Comparison of ENCODE assay signal across 2 cellular contexts in the genomic region with DNA sequence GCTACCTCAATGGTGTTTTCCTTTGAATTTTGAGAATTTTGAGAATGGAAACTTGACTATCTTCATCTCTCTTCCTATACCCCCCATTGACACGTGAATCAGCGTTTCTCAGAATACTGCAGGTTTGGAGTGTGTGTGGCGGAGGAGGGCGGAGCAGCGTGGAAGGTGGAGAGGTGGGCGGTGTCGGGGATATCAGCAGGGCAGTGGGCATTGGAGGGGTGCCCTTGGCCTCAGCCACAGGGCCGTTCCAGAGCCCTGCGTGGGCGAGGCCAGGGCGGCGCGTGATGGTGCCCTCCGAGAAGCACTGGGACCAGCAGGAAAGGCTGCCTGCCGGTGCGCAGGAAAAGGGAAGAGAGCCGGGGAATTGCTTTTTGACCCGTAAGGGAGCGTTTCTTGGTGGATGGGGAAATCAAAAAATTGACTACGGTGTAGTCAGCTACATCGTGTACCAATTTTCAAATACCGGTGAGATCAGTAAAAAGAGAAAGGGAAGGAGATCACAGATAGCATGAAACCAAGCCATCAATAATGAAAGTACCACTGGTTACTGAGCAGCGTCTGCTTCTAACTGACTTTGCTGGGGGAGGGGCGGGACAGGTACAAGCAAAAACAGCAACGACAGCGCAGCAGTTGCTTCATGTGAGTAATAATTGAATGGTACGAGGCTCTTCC.
TF ChIP-seq lines count a peak whose summit lies in the region.

No MANE protein-coding gene starts in this region.

TF ChIP-seq in SK-N-SH, 30 proteins besides CTCF, POLR2A, EP300 and RAD21 (continued from another document):
- TF ChIP-seq, protein P1, sequence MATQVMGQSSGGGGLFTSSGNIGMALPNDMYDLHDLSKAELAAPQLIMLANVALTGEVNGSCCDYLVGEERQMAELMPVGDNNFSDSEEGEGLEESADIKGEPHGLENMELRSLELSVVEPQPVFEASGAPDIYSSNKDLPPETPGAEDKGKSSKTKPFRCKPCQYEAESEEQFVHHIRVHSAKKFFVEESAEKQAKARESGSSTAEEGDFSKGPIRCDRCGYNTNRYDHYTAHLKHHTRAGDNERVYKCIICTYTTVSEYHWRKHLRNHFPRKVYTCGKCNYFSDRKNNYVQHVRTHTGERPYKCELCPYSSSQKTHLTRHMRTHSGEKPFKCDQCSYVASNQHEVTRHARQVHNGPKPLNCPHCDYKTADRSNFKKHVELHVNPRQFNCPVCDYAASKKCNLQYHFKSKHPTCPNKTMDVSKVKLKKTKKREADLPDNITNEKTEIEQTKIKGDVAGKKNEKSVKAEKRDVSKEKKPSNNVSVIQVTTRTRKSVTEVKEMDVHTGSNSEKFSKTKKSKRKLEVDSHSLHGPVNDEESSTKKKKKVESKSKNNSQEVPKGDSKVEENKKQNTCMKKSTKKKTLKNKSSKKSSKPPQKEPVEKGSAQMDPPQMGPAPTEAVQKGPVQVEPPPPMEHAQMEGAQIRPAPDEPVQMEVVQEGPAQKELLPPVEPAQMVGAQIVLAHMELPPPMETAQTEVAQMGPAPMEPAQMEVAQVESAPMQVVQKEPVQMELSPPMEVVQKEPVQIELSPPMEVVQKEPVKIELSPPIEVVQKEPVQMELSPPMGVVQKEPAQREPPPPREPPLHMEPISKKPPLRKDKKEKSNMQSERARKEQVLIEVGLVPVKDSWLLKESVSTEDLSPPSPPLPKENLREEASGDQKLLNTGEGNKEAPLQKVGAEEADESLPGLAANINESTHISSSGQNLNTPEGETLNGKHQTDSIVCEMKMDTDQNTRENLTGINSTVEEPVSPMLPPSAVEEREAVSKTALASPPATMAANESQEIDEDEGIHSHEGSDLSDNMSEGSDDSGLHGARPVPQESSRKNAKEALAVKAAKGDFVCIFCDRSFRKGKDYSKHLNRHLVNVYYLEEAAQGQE (IDR thresholded peaks at IDR 0.05; ENCODE audit: low read depth, low read length): no peak
- no peak for TF ChIP-seq TCF12 (IDR thresholded peaks at IDR 0.05)
- TF ChIP-seq FOXJ3 (CRISPR knock-in tag; IDR thresholded peaks at IDR 0.05): no peak
- TF ChIP-seq, protein P2, sequence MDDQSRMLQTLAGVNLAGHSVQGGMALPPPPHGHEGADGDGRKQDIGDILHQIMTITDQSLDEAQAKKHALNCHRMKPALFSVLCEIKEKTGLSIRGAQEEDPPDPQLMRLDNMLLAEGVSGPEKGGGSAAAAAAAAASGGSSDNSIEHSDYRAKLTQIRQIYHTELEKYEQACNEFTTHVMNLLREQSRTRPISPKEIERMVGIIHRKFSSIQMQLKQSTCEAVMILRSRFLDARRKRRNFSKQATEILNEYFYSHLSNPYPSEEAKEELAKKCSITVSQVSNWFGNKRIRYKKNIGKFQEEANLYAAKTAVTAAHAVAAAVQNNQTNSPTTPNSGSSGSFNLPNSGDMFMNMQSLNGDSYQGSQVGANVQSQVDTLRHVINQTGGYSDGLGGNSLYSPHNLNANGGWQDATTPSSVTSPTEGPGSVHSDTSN (IDR thresholded peaks at IDR 0.05): no peak
- no peak for TF ChIP-seq TAF1 (IDR thresholded peaks at IDR 0.05; ENCODE audit: borderline replicate concordance, low read depth, low read length)

TF ChIP-seq in SK-N-SH treated with all-trans-retinoic acid at 6 μM for 48 hours, 23 proteins besides CTCF, POLR2A, EP300 and RAD21 (continued from another document):
- TF ChIP-seq ZNF8 (CRISPR knock-in tag; IDR thresholded peaks at IDR 0.05) (no peak), ZNF565 (CRISPR knock-in tag; conservative IDR thresholded peaks at IDR 0.05; ENCODE audit: low read depth) (no peak), BACH2 (CRISPR knock-in tag; IDR thresholded peaks at IDR 0.05; ENCODE audit: borderline replicate concordance) (no peak), ISL1 (CRISPR knock-in tag; IDR thresholded peaks at IDR 0.05) (no peak), OSR1 (CRISPR knock-in tag; IDR thresholded peaks at IDR 0.05) (no peak), CSDC2 (CRISPR knock-in tag; IDR thresholded peaks at IDR 0.05) (no peak), ZFP3 (CRISPR knock-in tag; IDR thresholded peaks at IDR 0.05) (no peak), GLIS3 (CRISPR knock-in tag; IDR thresholded peaks at IDR 0.05) (no peak)
- TF ChIP-seq, protein P3, sequence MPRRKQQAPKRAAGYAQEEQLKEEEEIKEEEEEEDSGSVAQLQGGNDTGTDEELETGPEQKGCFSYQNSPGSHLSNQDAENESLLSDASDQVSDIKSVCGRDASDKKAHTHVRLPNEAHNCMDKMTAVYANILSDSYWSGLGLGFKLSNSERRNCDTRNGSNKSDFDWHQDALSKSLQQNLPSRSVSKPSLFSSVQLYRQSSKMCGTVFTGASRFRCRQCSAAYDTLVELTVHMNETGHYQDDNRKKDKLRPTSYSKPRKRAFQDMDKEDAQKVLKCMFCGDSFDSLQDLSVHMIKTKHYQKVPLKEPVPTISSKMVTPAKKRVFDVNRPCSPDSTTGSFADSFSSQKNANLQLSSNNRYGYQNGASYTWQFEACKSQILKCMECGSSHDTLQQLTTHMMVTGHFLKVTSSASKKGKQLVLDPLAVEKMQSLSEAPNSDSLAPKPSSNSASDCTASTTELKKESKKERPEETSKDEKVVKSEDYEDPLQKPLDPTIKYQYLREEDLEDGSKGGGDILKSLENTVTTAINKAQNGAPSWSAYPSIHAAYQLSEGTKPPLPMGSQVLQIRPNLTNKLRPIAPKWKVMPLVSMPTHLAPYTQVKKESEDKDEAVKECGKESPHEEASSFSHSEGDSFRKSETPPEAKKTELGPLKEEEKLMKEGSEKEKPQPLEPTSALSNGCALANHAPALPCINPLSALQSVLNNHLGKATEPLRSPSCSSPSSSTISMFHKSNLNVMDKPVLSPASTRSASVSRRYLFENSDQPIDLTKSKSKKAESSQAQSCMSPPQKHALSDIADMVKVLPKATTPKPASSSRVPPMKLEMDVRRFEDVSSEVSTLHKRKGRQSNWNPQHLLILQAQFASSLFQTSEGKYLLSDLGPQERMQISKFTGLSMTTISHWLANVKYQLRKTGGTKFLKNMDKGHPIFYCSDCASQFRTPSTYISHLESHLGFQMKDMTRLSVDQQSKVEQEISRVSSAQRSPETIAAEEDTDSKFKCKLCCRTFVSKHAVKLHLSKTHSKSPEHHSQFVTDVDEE (CRISPR knock-in tag; IDR thresholded peaks at IDR 0.05): no peak
- TF ChIP-seq, protein P4, sequence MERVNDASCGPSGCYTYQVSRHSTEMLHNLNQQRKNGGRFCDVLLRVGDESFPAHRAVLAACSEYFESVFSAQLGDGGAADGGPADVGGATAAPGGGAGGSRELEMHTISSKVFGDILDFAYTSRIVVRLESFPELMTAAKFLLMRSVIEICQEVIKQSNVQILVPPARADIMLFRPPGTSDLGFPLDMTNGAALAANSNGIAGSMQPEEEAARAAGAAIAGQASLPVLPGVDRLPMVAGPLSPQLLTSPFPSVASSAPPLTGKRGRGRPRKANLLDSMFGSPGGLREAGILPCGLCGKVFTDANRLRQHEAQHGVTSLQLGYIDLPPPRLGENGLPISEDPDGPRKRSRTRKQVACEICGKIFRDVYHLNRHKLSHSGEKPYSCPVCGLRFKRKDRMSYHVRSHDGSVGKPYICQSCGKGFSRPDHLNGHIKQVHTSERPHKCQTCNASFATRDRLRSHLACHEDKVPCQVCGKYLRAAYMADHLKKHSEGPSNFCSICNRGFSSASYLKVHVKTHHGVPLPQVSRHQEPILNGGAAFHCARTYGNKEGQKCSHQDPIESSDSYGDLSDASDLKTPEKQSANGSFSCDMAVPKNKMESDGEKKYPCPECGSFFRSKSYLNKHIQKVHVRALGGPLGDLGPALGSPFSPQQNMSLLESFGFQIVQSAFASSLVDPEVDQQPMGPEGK (CRISPR knock-in tag; IDR thresholded peaks at IDR 0.05; ENCODE audit: borderline replicate concordance): no peak
